In the genomic region with DNA sequence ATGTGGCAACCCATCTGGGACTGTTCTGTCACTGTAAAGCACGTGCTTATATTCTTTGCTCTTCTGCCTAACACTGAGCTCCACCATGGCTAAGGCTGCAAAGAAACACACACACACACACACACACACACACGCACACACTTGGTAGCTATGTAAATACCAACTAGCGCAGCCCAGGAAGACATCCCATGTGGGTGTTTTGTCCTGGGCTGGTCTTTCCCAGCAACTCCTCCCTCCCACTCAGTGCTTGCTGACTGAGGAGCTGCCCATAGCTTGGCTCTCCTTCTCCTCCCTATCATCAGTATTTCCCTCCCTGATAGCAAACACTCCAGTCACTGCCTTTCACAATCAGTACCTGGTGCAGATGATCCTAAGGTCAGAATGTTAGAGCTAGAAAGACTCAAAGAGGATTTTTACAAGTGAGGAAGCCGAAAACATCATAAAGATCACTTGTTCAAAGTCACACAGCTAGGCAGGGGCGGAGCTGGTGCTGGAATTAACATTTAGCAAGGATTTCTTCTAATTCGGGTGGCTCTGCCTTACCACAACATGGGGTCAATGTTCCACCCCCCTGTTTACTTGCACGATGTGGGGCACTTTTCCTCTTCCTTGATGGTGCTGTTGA, we compare ENCODE assay signal across 11 cellular contexts.
DNase-seq lines count a peak whose midpoint lies in the region; TF ChIP-seq lines count a peak whose summit lies in the region.
"Had no signal": no experiment of that assay in that cellular context is flagged by ENCODE, and none has a peak within 500 bp of the region (broad histone marks: within the 10 kb centered on the region; RNA-seq: fewer than 3 reads in every experiment).

No MANE protein-coding gene starts in this region.

- H3K27me3 Mint-ChIP-seq in brain = peaks cover 4% of the 10 kb centered on the region
- H3K27me3 Mint-ChIP-seq: activated naive CD8-positive, alpha-beta T cell treated with anti-CD3 and anti-CD28 coated beads for 36 hours had no signal

- H3K4me1 Mint-ChIP-seq in brain = peaks cover 47% of the 10 kb centered on the region
- H3K4me1 Mint-ChIP-seq: activated naive CD8-positive, alpha-beta T cell treated with anti-CD3 and anti-CD28 coated beads for 36 hours had no signal

- no peaks in the 10 kb centered on the region for H3K36me3 Mint-ChIP-seq in brain
- H3K36me3 Mint-ChIP-seq: activated naive CD8-positive, alpha-beta T cell treated with anti-CD3 and anti-CD28 coated beads for 36 hours had no signal

- DNase-seq in A172 (ENCODE audit: low spot score) (peak; percentile 5), LHCN-M2 (ENCODE audit: low read depth) (peak; percentile 57), left kidney (ENCODE audit: low read depth, low spot score) (peak; percentile 93), NCI-H446 treated with DMSO at 0.1 percent for 48 hours (lab: John Stamatoyannopoulos, UW) (no peak), GM13977 (ENCODE audit: low spot score) (no peak), tibial artery (no peak), NCI-H1092 treated with DMSO at 0.1 percent for 48 hours (lab: John Stamatoyannopoulos, UW) (no peak)
- DNase-seq: activated naive CD8-positive, alpha-beta T cell treated with anti-CD3 and anti-CD28 coated beads for 36 hours had no signal

- H3K4me3 ChIP-seq in tibial artery = no peak overlapping the region
- H3K4me3 ChIP-seq: BLaER1 had no signal

- no peaks in the 10 kb centered on the region for H3K9me3 ChIP-seq in tibial artery

- peaks cover 0 to 7% (median 0%) of the 10 kb centered on the region in 5 experiments for H3K9me3 Mint-ChIP-seq in brain
- H3K9me3 Mint-ChIP-seq: activated naive CD8-positive, alpha-beta T cell treated with anti-CD3 and anti-CD28 coated beads for 36 hours had no signal

- no peak overlapping the region for H3K4me3 Mint-ChIP-seq in brain
- H3K4me3 Mint-ChIP-seq: activated naive CD8-positive, alpha-beta T cell treated with anti-CD3 and anti-CD28 coated beads for 36 hours had no signal

- no peak for TF ChIP-seq CTCF in brain (conservative IDR thresholded peaks at IDR 0.05)
- no peak for TF ChIP-seq CTCF in GM13977 (IDR thresholded peaks at IDR 0.05; ENCODE audit: extremely low read depth, insufficient read depth, missing control alignments)
- TF ChIP-seq CTCF in tibial artery (IDR thresholded peaks at IDR 0.05) = no peak

- no peak overlapping the region for H3K27ac ChIP-seq in tibial artery
- H3K27ac ChIP-seq: BLaER1, KMS-11 had no signal

- in situ Hi-C loops in GM13977 (cut with MboI; ENCODE audit: low pct_unique_long_range_greater_than_20kb, low sequenced_read_pairs, unreplicated experiment) = no loop called here

- H3K27ac Mint-ChIP-seq in brain = peak overlapping the region; percentile 42 to 76 (median 50)
- H3K27ac Mint-ChIP-seq: activated naive CD8-positive, alpha-beta T cell treated with anti-CD3 and anti-CD28 coated beads for 36 hours had no signal

- intact Hi-C loops in tibial artery (cut with DNase I; ENCODE audit: low total_unique reads) = no loop called here

- peaks cover 0 to 4% (median 0%) of the 10 kb centered on the region in 4 donors for H3K4me1 ChIP-seq in tibial artery

- no peaks in the 10 kb centered on the region for H3K27me3 ChIP-seq in tibial artery
- H3K27me3 ChIP-seq: BLaER1 had no signal

- H3K36me3 ChIP-seq in tibial artery = no peaks in the 10 kb centered on the region
- H3K36me3 ChIP-seq: BLaER1 had no signal

Comparison
In these comparisons a context has a peak if more than half of its experiments do, and no peak if none do; other contexts are left out.
1. DNase-seq: peak in A172 (single experiment), LHCN-M2 (single experiment) and left kidney (single experiment); none in NCI-H446 treated with DMSO at 0.1 percent for 48 hours (single experiment), GM13977 (single experiment), tibial artery (0 of 2) and NCI-H1092 treated with DMSO at 0.1 percent for 48 hours (single experiment).